In genomic region chr10:2572611-2573010, GRCh38 we compare ENCODE assay signal across 41 cellular contexts.
"Had no signal": no experiment of that assay in that cellular context is flagged by ENCODE, and none has a peak within 500 bp of the region (broad histone marks: within the 10 kb centered on the region; RNA-seq: fewer than 3 reads in every experiment).

No MANE protein-coding gene starts in this region.

- ATAC-seq: activated naive CD4-positive, alpha-beta T cell treated with anti-CD3 and anti-CD28 coated beads, Interleukin-2, amount 50 U/mL, for 72 hours; activated naive CD8-positive, alpha-beta T cell treated with anti-CD3 and anti-CD28 coated beads, Interleukin-2, amount 50 U/mL, for 24 hours; activated T-cell treated with anti-CD3 and anti-CD28 coated beads, Interleukin-2, amount 50 U/mL, for 4 hours; activated T-cell treated with anti-CD3 and anti-CD28 coated beads, Interleukin-2, amount 50 U/mL, for 72 hours; activated T-helper 17 cell treated with anti-CD3 and anti-CD28 coated beads, Interleukin-2, amount 50 U/mL, for 72 hours; body of pancreas had no signal

- H3K27me3 ChIP-seq: adrenal gland, ascending aorta, body of pancreas, brain microvascular endothelial cell, breast epithelium, cardiac muscle cell had no signal

- DNase-seq: activated effector memory CD4-positive, alpha-beta T cell treated with anti-CD3 and anti-CD28 coated beads, Interleukin-2, amount 50 U/mL, for 16 hours; activated effector memory CD4-positive, alpha-beta T cell treated with Interleukin-2 at 50 U/mL for 16 hours; activated gamma-delta T cell; activated gamma-delta T cell treated with Interleukin-2 at 50 U/mL for 16 hours; activated naive CD4-positive, alpha-beta T cell; activated naive CD4-positive, alpha-beta T cell treated with anti-CD3 and anti-CD28 coated beads for 36 hours; activated naive CD4-positive, alpha-beta T cell treated with anti-CD3 and anti-CD28 coated beads, Interleukin-2, amount 10 ng/mL, durations not matched to agents 7 days and 5 days; activated naive CD4-positive, alpha-beta T cell treated with anti-CD3 and anti-CD28 coated beads, Interleukin-2, amount 50 U/mL, for 16 hours; activated naive CD4-positive, alpha-beta T cell treated with Interleukin-2 at 50 U/mL for 16 hours; activated naive CD8-positive, alpha-beta T cell treated with anti-CD3 and anti-CD28 coated beads for 36 hours; activated naive CD8-positive, alpha-beta T cell treated with anti-CD3 and anti-CD28 coated beads, Interleukin-2, amount 10 ng/mL, durations not matched to agents 7 days and 5 days; activated naive CD8-positive, alpha-beta T cell treated with anti-CD3 and anti-CD28 coated beads, Interleukin-2, amount 50 U/mL, for 24 hours; activated T-cell treated with anti-CD3 and anti-CD28 coated beads for 4 hours; activated T-cell treated with anti-CD3 and anti-CD28 coated beads, Interleukin-2, amount 50 U/mL, for 1 hour; activated T-cell treated with anti-CD3 and anti-CD28 coated beads, Interleukin-2, amount 50 U/mL, for 24 hours; activated T-cell treated with anti-CD3 and anti-CD28 coated beads, Interleukin-2, amount 50 U/mL, for 4 hours; activated T-cell treated with anti-CD3 and anti-CD28 coated beads, Interleukin-2, amount 50 U/mL, for 48 hours; activated T-cell treated with anti-CD3 and anti-CD28 coated beads, Interleukin-2, amount 50 U/mL, for 72 hours; adrenal gland; amniotic stem cell; amygdala; anterior cingulate cortex; aorta; body of pancreas; brain microvascular endothelial cell; caudate nucleus; central memory CD4-positive, alpha-beta T cell; cerebellar nuclear complex had no signal

- H3K27me3 Mint-ChIP-seq: activated naive CD4-positive, alpha-beta T cell treated with anti-CD3 and anti-CD28 coated beads, Interleukin-2, amount 10 ng/mL, durations not matched to agents 7 days and 5 days; central memory CD8-positive, alpha-beta T cell had no signal

- H3K4me1 Mint-ChIP-seq: activated naive CD4-positive, alpha-beta T cell treated with anti-CD3 and anti-CD28 coated beads, Interleukin-2, amount 10 ng/mL, durations not matched to agents 7 days and 5 days; activated naive CD4-positive, alpha-beta T cell treated with anti-CD3 and anti-CD28 coated beads, Interleukin-2, amount 50 U/mL, for 24 hours; activated naive CD8-positive, alpha-beta T cell treated with anti-CD3 and anti-CD28 coated beads for 36 hours; activated naive CD8-positive, alpha-beta T cell treated with anti-CD3 and anti-CD28 coated beads, Interleukin-2, amount 10 ng/mL, durations not matched to agents 7 days and 5 days; activated naive CD8-positive, alpha-beta T cell treated with anti-CD3 and anti-CD28 coated beads, Interleukin-2, amount 50 U/mL, for 24 hours; activated T-helper 17 cell treated with anti-CD3 and anti-CD28 coated beads, Interleukin-2, amount 50 U/mL, for 72 hours; central memory CD8-positive, alpha-beta T cell had no signal

- H3K9me3 ChIP-seq: adrenal gland, ascending aorta, body of pancreas, breast epithelium had no signal

- H3K27ac Mint-ChIP-seq: activated naive CD4-positive, alpha-beta T cell treated with anti-CD3 and anti-CD28 coated beads for 36 hours; activated naive CD4-positive, alpha-beta T cell treated with anti-CD3 and anti-CD28 coated beads, Interleukin-2, amount 10 ng/mL, durations not matched to agents 7 days and 5 days; activated naive CD4-positive, alpha-beta T cell treated with anti-CD3 and anti-CD28 coated beads, Interleukin-2, amount 50 U/mL, for 24 hours; activated naive CD4-positive, alpha-beta T cell treated with anti-CD3 and anti-CD28 coated beads, Interleukin-2, amount 50 U/mL, for 72 hours; activated naive CD8-positive, alpha-beta T cell; activated naive CD8-positive, alpha-beta T cell treated with anti-CD3 and anti-CD28 coated beads for 36 hours; activated naive CD8-positive, alpha-beta T cell treated with anti-CD3 and anti-CD28 coated beads, Interleukin-2, amount 10 ng/mL, durations not matched to agents 7 days and 5 days; activated naive CD8-positive, alpha-beta T cell treated with anti-CD3 and anti-CD28 coated beads, Interleukin-2, amount 50 U/mL, for 24 hours; activated T-cell treated with anti-CD3 and anti-CD28 coated beads, Interleukin-2, amount 50 U/mL, for 24 hours; activated T-cell treated with anti-CD3 and anti-CD28 coated beads, Interleukin-2, amount 50 U/mL, for 72 hours; activated T-helper 1 cell treated with anti-CD3 and anti-CD28 coated beads, Interleukin-12 subunit alpha, Interleukin-12 subunit beta, Interleukin-2, Interleukin-4 antibody, amounts not matched to agents 30 ng/mL and 10 ng/mL and 1 ng/mL, durations not matched to agents 14 hours and 24 hours and 36 hours; activated T-helper 17 cell treated with anti-CD3 and anti-CD28 coated beads, Interleukin-2, amount 50 U/mL, for 72 hours; activated T-helper 2 cell treated with anti-CD3 and anti-CD28 coated beads, Interferon-gamma antibody, Interleukin-2, Interleukin-4, amounts not matched to agents 10 μg/mL and 5 μg/mL and 100 μg/mL, durations not matched to agents 14 hours and 24 hours and 36 hours; brain had no signal

- H3K36me3 Mint-ChIP-seq: activated naive CD4-positive, alpha-beta T cell treated with anti-CD3 and anti-CD28 coated beads, Interleukin-2, amount 10 ng/mL, durations not matched to agents 7 days and 5 days; activated naive CD4-positive, alpha-beta T cell treated with anti-CD3 and anti-CD28 coated beads, Interleukin-2, amount 50 U/mL, for 24 hours; activated naive CD4-positive, alpha-beta T cell treated with anti-CD3 and anti-CD28 coated beads, Interleukin-2, amount 50 U/mL, for 72 hours; activated naive CD8-positive, alpha-beta T cell; activated naive CD8-positive, alpha-beta T cell treated with anti-CD3 and anti-CD28 coated beads for 36 hours; activated naive CD8-positive, alpha-beta T cell treated with anti-CD3 and anti-CD28 coated beads, Interleukin-2, amount 10 ng/mL, durations not matched to agents 7 days and 5 days; brain had no signal

- H3K4me3 Mint-ChIP-seq: activated naive CD4-positive, alpha-beta T cell treated with anti-CD3 and anti-CD28 coated beads for 36 hours; activated naive CD4-positive, alpha-beta T cell treated with anti-CD3 and anti-CD28 coated beads, Interleukin-2, amount 10 ng/mL, durations not matched to agents 7 days and 5 days; activated naive CD4-positive, alpha-beta T cell treated with anti-CD3 and anti-CD28 coated beads, Interleukin-2, amount 50 U/mL, for 24 hours; activated naive CD8-positive, alpha-beta T cell; activated naive CD8-positive, alpha-beta T cell treated with anti-CD3 and anti-CD28 coated beads for 36 hours; activated naive CD8-positive, alpha-beta T cell treated with anti-CD3 and anti-CD28 coated beads, Interleukin-2, amount 10 ng/mL, durations not matched to agents 7 days and 5 days; activated naive CD8-positive, alpha-beta T cell treated with anti-CD3 and anti-CD28 coated beads, Interleukin-2, amount 50 U/mL, for 24 hours; activated T-cell treated with anti-CD3 and anti-CD28 coated beads, Interleukin-2, amount 50 U/mL, for 24 hours; activated T-cell treated with anti-CD3 and anti-CD28 coated beads, Interleukin-2, amount 50 U/mL, for 4 hours; activated T-cell treated with anti-CD3 and anti-CD28 coated beads, Interleukin-2, amount 50 U/mL, for 72 hours; activated T-helper 1 cell treated with anti-CD3 and anti-CD28 coated beads, Interleukin-12 subunit alpha, Interleukin-12 subunit beta, Interleukin-2, Interleukin-4 antibody, amounts not matched to agents 30 ng/mL and 10 ng/mL and 1 ng/mL, durations not matched to agents 14 hours and 24 hours and 36 hours; activated T-helper 17 cell treated with anti-CD3 and anti-CD28 coated beads, Interleukin-2, amount 50 U/mL, for 72 hours; brain; central memory CD8-positive, alpha-beta T cell had no signal

- H3K36me3 ChIP-seq: adrenal gland, ascending aorta, brain microvascular endothelial cell, breast epithelium, cardiac muscle cell had no signal

- H3K27ac ChIP-seq: adrenal gland, ascending aorta, body of pancreas, brain microvascular endothelial cell, breast epithelium, cardiac muscle cell had no signal

- H3K4me3 ChIP-seq: adrenal gland, ascending aorta, body of pancreas, breast epithelium, cardiac muscle cell had no signal

- H3K4me1 ChIP-seq: adrenal gland, ascending aorta, body of pancreas, breast epithelium had no signal

- FAIRE-seq: astrocyte, bronchial epithelial cell had no signal

- H3K9me3 Mint-ChIP-seq: activated naive CD4-positive, alpha-beta T cell treated with anti-CD3 and anti-CD28 coated beads for 36 hours; activated naive CD4-positive, alpha-beta T cell treated with anti-CD3 and anti-CD28 coated beads, Interleukin-2, amount 10 ng/mL, durations not matched to agents 7 days and 5 days; activated naive CD4-positive, alpha-beta T cell treated with anti-CD3 and anti-CD28 coated beads, Interleukin-2, amount 50 U/mL, for 24 hours; activated naive CD4-positive, alpha-beta T cell treated with anti-CD3 and anti-CD28 coated beads, Interleukin-2, amount 50 U/mL, for 72 hours; activated naive CD8-positive, alpha-beta T cell treated with anti-CD3 and anti-CD28 coated beads for 36 hours; activated naive CD8-positive, alpha-beta T cell treated with anti-CD3 and anti-CD28 coated beads, Interleukin-2, amount 10 ng/mL, durations not matched to agents 7 days and 5 days; activated naive CD8-positive, alpha-beta T cell treated with anti-CD3 and anti-CD28 coated beads, Interleukin-2, amount 50 U/mL, for 24 hours; activated T-cell treated with anti-CD3 and anti-CD28 coated beads, Interleukin-2, amount 50 U/mL, for 24 hours; activated T-cell treated with anti-CD3 and anti-CD28 coated beads, Interleukin-2, amount 50 U/mL, for 4 hours; activated T-cell treated with anti-CD3 and anti-CD28 coated beads, Interleukin-2, amount 50 U/mL, for 72 hours; activated T-helper 1 cell treated with anti-CD3 and anti-CD28 coated beads, Interleukin-12 subunit alpha, Interleukin-12 subunit beta, Interleukin-2, Interleukin-4 antibody, amounts not matched to agents 30 ng/mL and 10 ng/mL and 1 ng/mL, durations not matched to agents 14 hours and 24 hours and 36 hours; activated T-helper 17 cell treated with anti-CD3 and anti-CD28 coated beads, Interleukin-2, amount 50 U/mL, for 72 hours; activated T-helper 2 cell treated with anti-CD3 and anti-CD28 coated beads, Interferon-gamma antibody, Interleukin-2, Interleukin-4, amounts not matched to agents 10 μg/mL and 5 μg/mL and 100 μg/mL, durations not matched to agents 14 hours and 24 hours and 36 hours; brain; central memory CD8-positive, alpha-beta T cell had no signal
